ENCODE assay signal across 35 cellular contexts in genomic region chr12:2851931-2852330, GRCh38. TPM values are rescaled to one million over a fixed set of nuclear protein-coding genes. Genes with fewer than 3 reads are reported as not detected.
"Had no signal": no experiment of that assay in that cellular context is flagged by ENCODE, and none has a peak within 500 bp of the region (broad histone marks: within the 10 kb centered on the region; RNA-seq: fewer than 3 reads in every experiment).

No MANE protein-coding gene starts in this region.

- H3K4me3 ChIP-seq: esophagus squamous epithelium, gastroesophageal sphincter, heart right ventricle had no signal

- H3K27me3 ChIP-seq: brain microvascular endothelial cell, esophagus squamous epithelium, gastroesophageal sphincter, heart right ventricle had no signal

- H3K9me3 ChIP-seq: esophagus squamous epithelium, gastroesophageal sphincter, heart right ventricle had no signal

- DNase-seq: activated B cell treated with CpG ODN at 0.5 μM for 24 hours; activated CD4-positive, alpha-beta T cell treated with anti-CD3 and anti-CD28 coated beads for 48 hours; activated CD4-positive, alpha-beta T cell treated with anti-CD3 and anti-CD28 coated beads, Interleukin-2, amount 50 U/mL, for 1 hour; activated CD4-positive, alpha-beta T cell treated with anti-CD3 and anti-CD28 coated beads, Interleukin-2, amount 50 U/mL, for 48 hours; activated CD8-positive, alpha-beta memory T cell treated with anti-CD3 and anti-CD28 coated beads for 24 hours; activated CD8-positive, alpha-beta T cell treated with anti-CD3 and anti-CD28 coated beads for 36 hours; activated effector memory CD4-positive, alpha-beta T cell treated with Interleukin-2 at 50 U/mL for 16 hours; activated gamma-delta T cell treated with Interleukin-2 at 50 U/mL for 16 hours; activated naive CD4-positive, alpha-beta T cell treated with anti-CD3 and anti-CD28 coated beads, Interleukin-2, amount 50 U/mL, for 16 hours; activated naive CD4-positive, alpha-beta T cell treated with Interleukin-2 at 50 U/mL for 16 hours; activated T-cell treated with anti-CD3 and anti-CD28 coated beads, Interleukin-2, amount 50 U/mL, for 4 hours; amniotic stem cell; anterior cingulate cortex; brain microvascular endothelial cell; effector CD8-positive, alpha-beta T cell; esophagus squamous epithelium; foreskin melanocyte; heart right ventricle; T-helper 2 cell; WERI-Rb-1 had no signal

- H3K36me3 ChIP-seq: brain microvascular endothelial cell, WERI-Rb-1 had no signal

- H3K27ac ChIP-seq: brain microvascular endothelial cell, epithelial cell of prostate, esophagus squamous epithelium, gastroesophageal sphincter, heart right ventricle, WERI-Rb-1 had no signal

RNA-seq across cellular contexts. Expression of gene TEX52, which starts 4.9 kb away (rescaled TPM):
- total RNA-seq: activated B cell treated with CpG ODN at 0.5 μM for 24 hours; activated T-cell treated with anti-CD3 and anti-CD28 coated beads, Interleukin-2, amount 50 U/mL, for 4 hours; astrocyte; bronchial epithelial cell; cardiac septum; cerebellum; dermis microvascular lymphatic vessel endothelial cell; endothelial cell of umbilical vein; esophagus squamous epithelium; fibroblast of lung; fibroblast of villous mesenchyme; gastroesophageal sphincter; glomerular endothelial cell; heart right ventricle; T-helper 1 cell treated with Interleukin-12 subunit alpha and Interleukin-12 subunit beta and Interleukin-4 antibody, amounts not matched to agents 30 ng/mL and 1 ng/mL, for 36 hours had no signal
- polyA plus RNA-seq: adipose tissue, endothelial cell of umbilical vein, esophagus, fibroblast of lung, heart right ventricle had no signal

RNA-seq across cellular contexts. Expression of gene NRIP2, which starts 17.1 kb away (rescaled TPM):
- total RNA-seq: activated B cell treated with CpG ODN at 0.5 μM for 24 hours; activated CD8-positive, alpha-beta T cell treated with anti-CD3 and anti-CD28 coated beads for 36 hours; activated T-cell treated with anti-CD3 and anti-CD28 coated beads, Interleukin-2, amount 50 U/mL, for 4 hours; activated T-helper 17 cell treated with anti-CD3 and anti-CD28 coated beads, Interleukin-2, amount 50 U/mL, for 72 hours; astrocyte; bronchial epithelial cell; endothelial cell of umbilical vein; glomerular endothelial cell; T-helper 1 cell treated with Interleukin-12 subunit alpha and Interleukin-12 subunit beta and Interleukin-4 antibody, amounts not matched to agents 30 ng/mL and 1 ng/mL, for 36 hours had no signal
- polyA plus RNA-seq: endothelial cell of umbilical vein had no signal
